13 cellular contexts compared by ENCODE assay signal in genomic region chr1:215845224-215845902, GRCh38.
DNase-seq lines count a peak whose midpoint lies in the region; ATAC-seq and TF ChIP-seq lines count a peak whose summit lies in the region.
"Had no signal": no experiment of that assay in that cellular context is flagged by ENCODE, and none has a peak within 500 bp of the region (broad histone marks: within the 10 kb centered on the region; RNA-seq: fewer than 3 reads in every experiment).

No MANE protein-coding gene starts in this region.

- no peak overlapping the region for H3K4me3 Mint-ChIP-seq in activated T-cell treated with anti-CD3 and anti-CD28 coated beads, Interleukin-2, amount 50 U/mL, for 24 hours
- H3K4me3 Mint-ChIP-seq: activated CD4-positive, alpha-beta T cell treated with anti-CD3 and anti-CD28 coated beads, Interleukin-2, amount 10 ng/mL, durations not matched to agents 24 days and 14 days; nephron had no signal

- peak overlapping the region; percentile 68 for H3K4me2 ChIP-seq in skeletal muscle satellite cell (ENCODE audit: low read length)

- no peak overlapping the region for H3K27ac Mint-ChIP-seq in activated T-cell treated with anti-CD3 and anti-CD28 coated beads, Interleukin-2, amount 50 U/mL, for 24 hours
- H3K27ac Mint-ChIP-seq: activated CD4-positive, alpha-beta T cell treated with anti-CD3 and anti-CD28 coated beads, Interleukin-2, amount 10 ng/mL, durations not matched to agents 24 days and 14 days; nephron had no signal

- no peaks in the 10 kb centered on the region for H3K27me3 ChIP-seq in skeletal muscle satellite cell (ENCODE audit: control insufficient read depth, insufficient read depth, low read length)

- peak; percentile 18 for DNase-seq in DMS53 (lab: John Stamatoyannopoulos, UW)
- DNase-seq in DMS53 treated with DMSO at 0.1 percent for 48 hours (lab: John Stamatoyannopoulos, UW; ENCODE audit: unreplicated experiment), result no peak
- DNase-seq in RKO (ENCODE audit: low spot score), result peak; percentile 65
- DNase-seq in fibroblast of the aortic adventitia (ENCODE audit: low read depth), result peak; percentile 73
- no peak for DNase-seq in CD1c-positive myeloid dendritic cell (ENCODE audit: extremely low spot score)
- DNase-seq in activated T-cell treated with anti-CD3 and anti-CD28 coated beads, Interleukin-2, amount 50 U/mL, for 24 hours, result no peak
- DNase-seq: activated CD4-positive, alpha-beta T cell treated with anti-CD3 and anti-CD28 coated beads, Interleukin-2, amount 10 ng/mL, durations not matched to agents 24 days and 14 days; dermis blood vessel endothelial cell; NCI-H526 had no signal

- no peak overlapping the region for H3K4me3 ChIP-seq in fibroblast of the aortic adventitia (ENCODE audit: low read depth, low read length)
- H3K4me3 ChIP-seq in skeletal muscle satellite cell (ENCODE audit: low read length), result peak overlapping the region; percentile 25
- H3K4me3 ChIP-seq: SK-N-MC had no signal

- no peaks in the 10 kb centered on the region for H3K36me3 Mint-ChIP-seq in activated T-cell treated with anti-CD3 and anti-CD28 coated beads, Interleukin-2, amount 50 U/mL, for 24 hours (ENCODE audit: low read depth)

- H3K9me3 ChIP-seq in skeletal muscle satellite cell (replicated peaks; ENCODE audit: low read length), result no peaks in the 10 kb centered on the region

- no peaks in the 10 kb centered on the region for H3K4me1 Mint-ChIP-seq in activated T-cell treated with anti-CD3 and anti-CD28 coated beads, Interleukin-2, amount 50 U/mL, for 24 hours (ENCODE audit: low read depth)
- H3K4me1 Mint-ChIP-seq: activated CD4-positive, alpha-beta T cell treated with anti-CD3 and anti-CD28 coated beads, Interleukin-2, amount 10 ng/mL, durations not matched to agents 24 days and 14 days; nephron had no signal

- ATAC-seq in HG03521 (IDR thresholded peaks at IDR 0.05; ENCODE audit: unreplicated experiment), result no peak

- H3K27me3 Mint-ChIP-seq in activated T-cell treated with anti-CD3 and anti-CD28 coated beads, Interleukin-2, amount 50 U/mL, for 24 hours, result no peaks in the 10 kb centered on the region
- H3K27me3 Mint-ChIP-seq: activated CD4-positive, alpha-beta T cell treated with anti-CD3 and anti-CD28 coated beads, Interleukin-2, amount 10 ng/mL, durations not matched to agents 24 days and 14 days had no signal

- peaks cover 14% of the 10 kb centered on the region for H3K4me1 ChIP-seq in skeletal muscle satellite cell (ENCODE audit: control insufficient read depth, insufficient read depth, low read length)

- no peaks in the 10 kb centered on the region for H3K36me3 ChIP-seq in skeletal muscle satellite cell (ENCODE audit: insufficient read depth, low read length)

- peak overlapping the region; percentile 52 for H3K9ac ChIP-seq in skeletal muscle satellite cell (ENCODE audit: low read depth, low read length)

- peaks cover 19% of the 10 kb centered on the region for H3K9me3 Mint-ChIP-seq in activated T-cell treated with anti-CD3 and anti-CD28 coated beads, Interleukin-2, amount 50 U/mL, for 24 hours
- H3K9me3 Mint-ChIP-seq: nephron had no signal

- TF ChIP-seq CTCF in fibroblast of the aortic adventitia (IDR thresholded peaks at IDR 0.05; ENCODE audit: insufficient read depth, low read length), result no peak

Comparison
In these comparisons a context has a peak if more than half of its experiments do, and no peak if none do; other contexts are left out.
1. DNase-seq: peak in DMS53 (single experiment), RKO (single experiment) and fibroblast of the aortic adventitia (single experiment); none in DMS53 treated with DMSO at 0.1 percent for 48 hours (single experiment), CD1c-positive myeloid dendritic cell (single experiment) and activated T-cell treated with anti-CD3 and anti-CD28 coated beads, Interleukin-2, amount 50 U/mL, for 24 hours (single experiment).